ENCODE assay signal across 1 cellular context in the genomic region with DNA sequence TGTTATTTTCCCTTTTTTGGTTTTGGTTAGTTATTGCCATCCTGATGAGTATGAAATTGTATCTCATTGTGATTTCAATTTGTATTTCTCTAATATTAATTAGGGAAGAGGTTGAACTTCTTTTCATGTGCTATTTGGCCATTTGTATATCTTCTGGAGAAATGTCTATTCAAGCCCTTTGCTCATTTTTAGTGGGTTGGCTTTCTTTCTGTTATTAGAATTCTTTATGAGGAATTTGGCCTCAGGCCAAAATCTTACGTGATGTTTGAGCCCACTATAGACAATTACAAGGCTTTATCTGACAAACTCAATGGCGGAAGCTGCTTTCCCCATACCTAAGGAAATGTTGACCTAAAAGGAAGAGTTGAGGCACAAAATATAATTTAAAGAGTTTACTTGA.
TF ChIP-seq lines count a peak whose summit lies in the region.

No MANE protein-coding gene starts in this region.

TF ChIP-seq in K562, 482 proteins besides CTCF, POLR2A, EP300 and RAD21 (continued from another document):
- TF ChIP-seq NCOA2 (IDR thresholded peaks at IDR 0.05; ENCODE audit: partially characterized antibody in 2 of 2), result peak in 1 of 2 experiments; percentile 53
- peak; percentile 30 for TF ChIP-seq ZBTB8A (IDR thresholded peaks at IDR 0.05; ENCODE audit: partially characterized antibody)
- TF ChIP-seq SP2 (IDR thresholded peaks at IDR 0.05; ENCODE audit: extremely low read depth, low read depth, low read length, poor library complexity, severe bottlenecking), result no peak
- TF ChIP-seq, protein P1, sequence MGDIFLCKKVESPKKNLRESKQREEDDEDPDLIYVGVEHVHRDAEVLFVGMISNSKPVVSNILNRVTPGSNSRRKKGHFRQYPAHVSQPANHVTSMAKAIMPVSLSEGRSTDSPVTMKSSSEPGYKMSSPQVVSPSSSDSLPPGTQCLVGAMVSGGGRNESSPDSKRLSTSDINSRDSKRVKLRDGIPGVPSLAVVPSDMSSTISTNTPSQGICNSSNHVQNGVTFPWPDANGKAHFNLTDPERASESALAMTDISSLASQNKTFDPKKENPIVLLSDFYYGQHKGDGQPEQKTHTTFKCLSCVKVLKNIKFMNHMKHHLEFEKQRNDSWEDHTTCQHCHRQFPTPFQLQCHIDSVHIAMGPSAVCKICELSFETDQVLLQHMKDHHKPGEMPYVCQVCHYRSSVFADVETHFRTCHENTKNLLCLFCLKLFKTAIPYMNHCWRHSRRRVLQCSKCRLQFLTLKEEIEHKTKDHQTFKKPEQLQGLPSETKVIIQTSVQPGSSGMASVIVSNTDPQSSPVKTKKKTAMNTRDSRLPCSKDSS (IDR thresholded peaks at IDR 0.05; ENCODE audit: low read depth, partially characterized antibody), result peak; percentile 10
- TF ChIP-seq ILF3 (IDR thresholded peaks at IDR 0.05; ENCODE audit: borderline replicate concordance), result peak; percentile 7; the same call in 1 of the 2 replicates
- peak; percentile 100 for TF ChIP-seq NFIC (IDR thresholded peaks at IDR 0.05)
- TF ChIP-seq, protein P2, sequence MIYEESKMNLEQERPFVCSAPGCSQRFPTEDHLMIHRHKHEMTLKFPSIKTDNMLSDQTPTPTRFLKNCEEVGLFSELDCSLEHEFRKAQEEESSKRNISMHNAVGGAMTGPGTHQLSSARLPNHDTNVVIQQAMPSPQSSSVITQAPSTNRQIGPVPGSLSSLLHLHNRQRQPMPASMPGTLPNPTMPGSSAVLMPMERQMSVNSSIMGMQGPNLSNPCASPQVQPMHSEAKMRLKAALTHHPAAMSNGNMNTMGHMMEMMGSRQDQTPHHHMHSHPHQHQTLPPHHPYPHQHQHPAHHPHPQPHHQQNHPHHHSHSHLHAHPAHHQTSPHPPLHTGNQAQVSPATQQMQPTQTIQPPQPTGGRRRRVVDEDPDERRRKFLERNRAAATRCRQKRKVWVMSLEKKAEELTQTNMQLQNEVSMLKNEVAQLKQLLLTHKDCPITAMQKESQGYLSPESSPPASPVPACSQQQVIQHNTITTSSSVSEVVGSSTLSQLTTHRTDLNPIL (CRISPR knock-in tag; IDR thresholded peaks at IDR 0.05), result 0 out of 2 replicates have a peak, but pooled peaks have one; percentile 51
- no peak for TF ChIP-seq CC2D1A (IDR thresholded peaks at IDR 0.05)
- TF ChIP-seq ZNF274 (IDR thresholded peaks at IDR 0.05; ENCODE audit: borderline replicate concordance, low read depth, low read length), result no peak
- TF ChIP-seq NFIX (CRISPR knock-in tag; IDR thresholded peaks at IDR 0.05; ENCODE audit: low read depth), result peak; percentile 93
- TF ChIP-seq POLR2H (tag; IDR thresholded peaks at IDR 0.05; ENCODE audit: low read depth), result 0 out of 2 replicates have a peak, but pooled peaks have one; percentile 42
- TF ChIP-seq, protein P3, sequence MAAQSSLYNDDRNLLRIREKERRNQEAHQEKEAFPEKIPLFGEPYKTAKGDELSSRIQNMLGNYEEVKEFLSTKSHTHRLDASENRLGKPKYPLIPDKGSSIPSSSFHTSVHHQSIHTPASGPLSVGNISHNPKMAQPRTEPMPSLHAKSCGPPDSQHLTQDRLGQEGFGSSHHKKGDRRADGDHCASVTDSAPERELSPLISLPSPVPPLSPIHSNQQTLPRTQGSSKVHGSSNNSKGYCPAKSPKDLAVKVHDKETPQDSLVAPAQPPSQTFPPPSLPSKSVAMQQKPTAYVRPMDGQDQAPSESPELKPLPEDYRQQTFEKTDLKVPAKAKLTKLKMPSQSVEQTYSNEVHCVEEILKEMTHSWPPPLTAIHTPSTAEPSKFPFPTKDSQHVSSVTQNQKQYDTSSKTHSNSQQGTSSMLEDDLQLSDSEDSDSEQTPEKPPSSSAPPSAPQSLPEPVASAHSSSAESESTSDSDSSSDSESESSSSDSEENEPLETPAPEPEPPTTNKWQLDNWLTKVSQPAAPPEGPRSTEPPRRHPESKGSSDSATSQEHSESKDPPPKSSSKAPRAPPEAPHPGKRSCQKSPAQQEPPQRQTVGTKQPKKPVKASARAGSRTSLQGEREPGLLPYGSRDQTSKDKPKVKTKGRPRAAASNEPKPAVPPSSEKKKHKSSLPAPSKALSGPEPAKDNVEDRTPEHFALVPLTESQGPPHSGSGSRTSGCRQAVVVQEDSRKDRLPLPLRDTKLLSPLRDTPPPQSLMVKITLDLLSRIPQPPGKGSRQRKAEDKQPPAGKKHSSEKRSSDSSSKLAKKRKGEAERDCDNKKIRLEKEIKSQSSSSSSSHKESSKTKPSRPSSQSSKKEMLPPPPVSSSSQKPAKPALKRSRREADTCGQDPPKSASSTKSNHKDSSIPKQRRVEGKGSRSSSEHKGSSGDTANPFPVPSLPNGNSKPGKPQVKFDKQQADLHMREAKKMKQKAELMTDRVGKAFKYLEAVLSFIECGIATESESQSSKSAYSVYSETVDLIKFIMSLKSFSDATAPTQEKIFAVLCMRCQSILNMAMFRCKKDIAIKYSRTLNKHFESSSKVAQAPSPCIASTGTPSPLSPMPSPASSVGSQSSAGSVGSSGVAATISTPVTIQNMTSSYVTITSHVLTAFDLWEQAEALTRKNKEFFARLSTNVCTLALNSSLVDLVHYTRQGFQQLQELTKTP (IDR thresholded peaks at IDR 0.05; ENCODE audit: low read depth in 1 of 2, partially characterized antibody in 2 of 2), result peak; percentile 1 to 100
